8 cellular contexts compared by ENCODE assay signal in the genomic region with DNA sequence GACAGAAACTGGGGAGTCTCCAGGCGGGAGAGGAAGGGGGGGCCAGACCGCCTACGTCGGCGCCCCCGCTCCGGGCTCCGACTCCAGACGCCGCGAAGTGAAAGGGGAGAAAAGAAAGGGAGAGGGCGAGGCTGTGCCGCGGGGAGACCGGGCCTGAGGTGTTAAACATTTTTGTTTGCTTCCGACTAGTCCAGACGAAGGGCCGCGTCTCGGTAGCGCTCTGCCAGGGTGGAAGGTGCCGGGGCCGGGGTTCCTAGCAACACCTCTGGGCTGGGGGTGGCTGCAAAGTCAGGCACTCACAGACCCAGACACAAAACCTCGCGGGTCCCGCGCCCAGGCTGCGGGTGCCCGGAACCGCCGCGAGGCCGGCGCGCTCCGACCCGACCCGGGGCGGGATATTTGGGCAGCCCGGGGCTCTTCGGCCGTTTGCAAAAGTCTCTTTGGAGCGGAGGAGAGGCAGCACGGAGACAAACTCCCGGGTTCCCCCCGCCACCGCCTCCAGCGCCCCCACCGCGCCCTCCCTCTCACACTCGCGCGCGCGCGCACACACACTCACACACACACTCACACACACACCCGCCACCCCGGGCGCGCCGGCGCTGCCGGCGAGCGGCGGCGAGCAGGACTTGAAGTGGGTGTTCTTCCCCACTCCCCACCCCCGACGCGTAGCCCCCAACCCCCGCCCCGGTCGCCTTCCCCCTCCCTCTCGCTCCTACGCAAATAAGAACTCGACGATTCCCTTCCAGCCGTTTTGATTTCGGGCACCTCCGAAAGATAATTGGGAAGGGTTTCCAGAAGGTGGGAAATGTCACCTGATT. TPM values are rescaled to one million over a fixed set of nuclear protein-coding genes. Genes with fewer than 3 reads are reported as not detected.
A peak's percentile ranks its signal among the peaks of the same experiment; 100 is the strongest.
DNase-seq lines count a peak whose midpoint lies in the region; ATAC-seq and TF ChIP-seq lines count a peak whose summit lies in the region.

No MANE protein-coding gene starts in this region.

- intact Hi-C loops in left cardiac atrium (cut with DNase I), result loop anchor here (2.0 to 5.0 kb wide), 3 partner anchors 391 to 739 kb away; no protein-coding TSS in a partner anchor
- intact Hi-C loops in posterior vena cava (cut with DNase I), result loop anchor here (5.0 to 10.0 kb wide), 2 partner anchors 735 to 742 kb away; no protein-coding TSS in a partner anchor

- DNase-seq in GM13976 (ENCODE audit: low spot score) (peak; percentile 54), NCI-H446 treated with DMSO at 0.1 percent for 48 hours (lab: John Stamatoyannopoulos, UW) (peak; percentile 3), left cardiac atrium (peak; percentile 51), posterior vena cava (ENCODE audit: low spot score) (peak; percentile 89), NOMO-1 treated with dmso at 0.1 percent for 144 hours (lab: John Stamatoyannopoulos, UW; ENCODE audit: unreplicated experiment) (no peak)

- in situ Hi-C loops in GM13976 (cut with MboI; ENCODE audit: low sequenced_read_pairs, unreplicated experiment), result loop anchor here (25.0 kb wide), 1 partner anchor 732 kb away; no protein-coding TSS in a partner anchor

- no peaks in the 10 kb centered on the region for H3K9me3 Mint-ChIP-seq in activated naive CD8-positive, alpha-beta T cell (ENCODE audit: low read depth)

- H3K27me3 Mint-ChIP-seq in activated naive CD8-positive, alpha-beta T cell, result peaks cover 40% of the 10 kb centered on the region

- TF ChIP-seq CTCF in GM13976 (IDR thresholded peaks at IDR 0.05; ENCODE audit: borderline replicate concordance, control extremely low read depth, extremely low read depth, insufficient read depth, missing control alignments), result no peak

- H3K36me3 Mint-ChIP-seq in activated naive CD8-positive, alpha-beta T cell, result no peaks in the 10 kb centered on the region

- no peak overlapping the region for H3K27ac Mint-ChIP-seq in activated naive CD8-positive, alpha-beta T cell

- peak overlapping the region; percentile 95 for H3K4me3 Mint-ChIP-seq in activated naive CD8-positive, alpha-beta T cell

- ATAC-seq in left cardiac atrium (peak; percentile 44 to 56), HG02970 (IDR thresholded peaks at IDR 0.05; ENCODE audit: low FRiP score, unreplicated experiment) (no peak), HG03354 (IDR thresholded peaks at IDR 0.05; ENCODE audit: poor library complexity, severe bottlenecking, unreplicated experiment) (no peak)

- H3K4me1 Mint-ChIP-seq in activated naive CD8-positive, alpha-beta T cell (ENCODE audit: low read depth), result peaks cover 31% of the 10 kb centered on the region

RNA-seq across cellular contexts. Expression of gene FST, which starts 0.6 kb away (rescaled TPM):
- total RNA-seq in left cardiac atrium (10 to 100 TPM in 1 of 2 donors, 1 to 10 TPM in 1; 2.0 to 10.5 TPM), posterior vena cava (10 to 100 TPM; 18.3 to 19.2 TPM)

Comparison
In these comparisons a context has a peak if more than half of its experiments do, and no peak if none do; other contexts are left out.
1. ATAC-seq: peak in left cardiac atrium (2 of 2); none in HG02970 (single experiment) and HG03354 (single experiment).